1 cellular context compared by ENCODE assay signal in genomic region chr2:162787616-162788015, GRCh38.
TF ChIP-seq lines count a peak whose summit lies in the region.

No MANE protein-coding gene starts in this region.

TF ChIP-seq in H1, 55 proteins besides CTCF, POLR2A, EP300 and RAD21:
- no peak for TF ChIP-seq HDAC6 (IDR thresholded peaks at IDR 0.05; ENCODE audit: low read depth, low read length)
- no peak for TF ChIP-seq BRCA1 (IDR thresholded peaks at IDR 0.05; ENCODE audit: low read depth, low read length)
- TF ChIP-seq CBX8 (IDR thresholded peaks at IDR 0.05; ENCODE audit: borderline replicate concordance, low read depth, low read length) = no peak
- TF ChIP-seq SIN3A (conservative IDR thresholded peaks at IDR 0.05 in 1 of 2, IDR thresholded peaks at IDR 0.05 in 1 of 2; ENCODE audit: low read depth in 1 of 2, low read length in 2 of 2) = no peak
- TF ChIP-seq TCF12 (IDR thresholded peaks at IDR 0.05; ENCODE audit: low read depth, low read length) = no peak
- no peak for TF ChIP-seq EGR1 (IDR thresholded peaks at IDR 0.05; ENCODE audit: borderline replicate concordance, low read depth, low read length)
- no peak for TF ChIP-seq SAP30 (IDR thresholded peaks at IDR 0.05; ENCODE audit: insufficient read depth, insufficient replicate concordance, low read length)
- no peak for TF ChIP-seq ZNF274 (IDR thresholded peaks at IDR 0.05; ENCODE audit: borderline replicate concordance, extremely low read depth, low read length)
TF ChIP-seq in H1: peak in this region for 0.
